In genomic region chr16:56258508-56259424, GRCh38 we compare ENCODE assay signal across 1 cellular context.
A peak's percentile ranks its signal among the peaks of the same experiment; 100 is the strongest.
TF ChIP-seq lines count a peak whose summit lies in the region.

No MANE protein-coding gene starts in this region.

TF ChIP-seq in HepG2, 621 proteins besides CTCF, POLR2A, EP300 and RAD21 (continued from another document):
- TF ChIP-seq ZBTB10 (CRISPR knock-in tag; IDR thresholded peaks at IDR 0.05; ENCODE audit: borderline replicate concordance) (no peak), TBX2 (CRISPR knock-in tag; IDR thresholded peaks at IDR 0.05; ENCODE audit: borderline replicate concordance) (peak; percentile 61; the same call in 1 of the 2 replicates), KDM2A (CRISPR knock-in tag; IDR thresholded peaks at IDR 0.05; ENCODE audit: borderline replicate concordance, low read depth) (0 out of 2 replicates have a peak, but pooled peaks have one; percentile 21), ARID5B (CRISPR knock-in tag; IDR thresholded peaks at IDR 0.05) (peak; percentile 43; the same call in 1 of the 2 replicates), ASH2L (IDR thresholded peaks at IDR 0.05; ENCODE audit: insufficient read length, low read depth, low read length) (peak; percentile 24), ZNF121 (CRISPR knock-in tag; IDR thresholded peaks at IDR 0.05) (no peak), ZFY (CRISPR knock-in tag; IDR thresholded peaks at IDR 0.05) (0 out of 2 replicates have a peak, but pooled peaks have one; percentile 25), ZNF12 (CRISPR knock-in tag; IDR thresholded peaks at IDR 0.05) (peak; percentile 55; the same call in 1 of the 2 replicates), HOXA3 (CRISPR knock-in tag; IDR thresholded peaks at IDR 0.05) (0 out of 2 replicates have a peak, but pooled peaks have one; percentile 13), ZGPAT (CRISPR knock-in tag; IDR thresholded peaks at IDR 0.05) (no peak), POLR2G (IDR thresholded peaks at IDR 0.05; ENCODE audit: low read depth, low read length) (no peak), NR2F1 (CRISPR knock-in tag; IDR thresholded peaks at IDR 0.05) (peak in 1 of 2 experiments; percentile 14; a peak in 1 of 4 replicates), ZNF577 (CRISPR knock-in tag; IDR thresholded peaks at IDR 0.05; ENCODE audit: borderline replicate concordance, low read depth) (no peak), SOX13 (IDR thresholded peaks at IDR 0.05) (peak; percentile 75), SOX13 (CRISPR knock-in tag; conservative IDR thresholded peaks at IDR 0.05 in 1 of 2, IDR thresholded peaks at IDR 0.05 in 1 of 2) (peak in 1 of 2 experiments; percentile 95; a peak in 2 of 4 replicates), BHLHE40 (IDR thresholded peaks at IDR 0.05; ENCODE audit: low read length) (peak; percentile 43), NR2F6 (IDR thresholded peaks at IDR 0.05) (no peak), NR2F6 (CRISPR knock-in tag; IDR thresholded peaks at IDR 0.05) (peak; percentile 34; the same call in 1 of the 2 replicates), ZBTB7B (CRISPR knock-in tag; IDR thresholded peaks at IDR 0.05) (no peak), FOXO1 (CRISPR knock-in tag; IDR thresholded peaks at IDR 0.05) (0 out of 2 replicates have a peak, but pooled peaks have one; percentile 16)
- TF ChIP-seq, protein P1, sequence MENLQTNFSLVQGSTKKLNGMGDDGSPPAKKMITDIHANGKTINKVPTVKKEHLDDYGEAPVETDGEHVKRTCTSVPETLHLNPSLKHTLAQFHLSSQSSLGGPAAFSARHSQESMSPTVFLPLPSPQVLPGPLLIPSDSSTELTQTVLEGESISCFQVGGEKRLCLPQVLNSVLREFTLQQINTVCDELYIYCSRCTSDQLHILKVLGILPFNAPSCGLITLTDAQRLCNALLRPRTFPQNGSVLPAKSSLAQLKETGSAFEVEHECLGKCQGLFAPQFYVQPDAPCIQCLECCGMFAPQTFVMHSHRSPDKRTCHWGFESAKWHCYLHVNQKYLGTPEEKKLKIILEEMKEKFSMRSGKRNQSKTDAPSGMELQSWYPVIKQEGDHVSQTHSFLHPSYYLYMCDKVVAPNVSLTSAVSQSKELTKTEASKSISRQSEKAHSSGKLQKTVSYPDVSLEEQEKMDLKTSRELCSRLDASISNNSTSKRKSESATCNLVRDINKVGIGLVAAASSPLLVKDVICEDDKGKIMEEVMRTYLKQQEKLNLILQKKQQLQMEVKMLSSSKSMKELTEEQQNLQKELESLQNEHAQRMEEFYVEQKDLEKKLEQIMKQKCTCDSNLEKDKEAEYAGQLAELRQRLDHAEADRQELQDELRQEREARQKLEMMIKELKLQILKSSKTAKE (CRISPR knock-in tag; IDR thresholded peaks at IDR 0.05; ENCODE audit: borderline replicate concordance) = 0 out of 2 replicates have a peak, but pooled peaks have one; percentile 28
- TF ChIP-seq, protein P2, sequence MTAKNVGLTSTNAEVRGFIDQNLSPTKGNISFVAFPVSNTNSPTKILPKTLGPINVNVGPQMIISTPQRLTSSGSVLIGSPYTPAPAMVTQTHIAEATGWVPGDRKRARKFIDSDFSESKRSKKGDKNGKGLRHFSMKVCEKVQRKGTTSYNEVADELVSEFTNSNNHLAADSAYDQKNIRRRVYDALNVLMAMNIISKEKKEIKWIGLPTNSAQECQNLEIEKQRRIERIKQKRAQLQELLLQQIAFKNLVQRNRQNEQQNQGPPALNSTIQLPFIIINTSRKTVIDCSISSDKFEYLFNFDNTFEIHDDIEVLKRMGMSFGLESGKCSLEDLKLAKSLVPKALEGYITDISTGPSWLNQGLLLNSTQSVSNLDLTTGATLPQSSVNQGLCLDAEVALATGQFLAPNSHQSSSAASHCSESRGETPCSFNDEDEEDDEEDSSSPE (CRISPR knock-in tag; IDR thresholded peaks at IDR 0.05) = no peak
- TF ChIP-seq, protein P3, sequence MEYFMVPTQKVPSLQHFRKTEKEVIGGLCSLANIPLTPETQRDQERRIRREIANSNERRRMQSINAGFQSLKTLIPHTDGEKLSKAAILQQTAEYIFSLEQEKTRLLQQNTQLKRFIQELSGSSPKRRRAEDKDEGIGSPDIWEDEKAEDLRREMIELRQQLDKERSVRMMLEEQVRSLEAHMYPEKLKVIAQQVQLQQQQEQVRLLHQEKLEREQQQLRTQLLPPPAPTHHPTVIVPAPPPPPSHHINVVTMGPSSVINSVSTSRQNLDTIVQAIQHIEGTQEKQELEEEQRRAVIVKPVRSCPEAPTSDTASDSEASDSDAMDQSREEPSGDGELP (IDR thresholded peaks at IDR 0.05; ENCODE audit: borderline replicate concordance, low read depth) = peak; percentile 29; the same call in 1 of the 2 replicates
- TF ChIP-seq, protein P4, sequence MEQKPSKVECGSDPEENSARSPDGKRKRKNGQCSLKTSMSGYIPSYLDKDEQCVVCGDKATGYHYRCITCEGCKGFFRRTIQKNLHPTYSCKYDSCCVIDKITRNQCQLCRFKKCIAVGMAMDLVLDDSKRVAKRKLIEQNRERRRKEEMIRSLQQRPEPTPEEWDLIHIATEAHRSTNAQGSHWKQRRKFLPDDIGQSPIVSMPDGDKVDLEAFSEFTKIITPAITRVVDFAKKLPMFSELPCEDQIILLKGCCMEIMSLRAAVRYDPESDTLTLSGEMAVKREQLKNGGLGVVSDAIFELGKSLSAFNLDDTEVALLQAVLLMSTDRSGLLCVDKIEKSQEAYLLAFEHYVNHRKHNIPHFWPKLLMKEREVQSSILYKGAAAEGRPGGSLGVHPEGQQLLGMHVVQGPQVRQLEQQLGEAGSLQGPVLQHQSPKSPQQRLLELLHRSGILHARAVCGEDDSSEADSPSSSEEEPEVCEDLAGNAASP (CRISPR knock-in tag; IDR thresholded peaks at IDR 0.05; ENCODE audit: borderline replicate concordance) = peak; percentile 35; the same call in 1 of the 2 replicates
- TF ChIP-seq, protein P5, sequence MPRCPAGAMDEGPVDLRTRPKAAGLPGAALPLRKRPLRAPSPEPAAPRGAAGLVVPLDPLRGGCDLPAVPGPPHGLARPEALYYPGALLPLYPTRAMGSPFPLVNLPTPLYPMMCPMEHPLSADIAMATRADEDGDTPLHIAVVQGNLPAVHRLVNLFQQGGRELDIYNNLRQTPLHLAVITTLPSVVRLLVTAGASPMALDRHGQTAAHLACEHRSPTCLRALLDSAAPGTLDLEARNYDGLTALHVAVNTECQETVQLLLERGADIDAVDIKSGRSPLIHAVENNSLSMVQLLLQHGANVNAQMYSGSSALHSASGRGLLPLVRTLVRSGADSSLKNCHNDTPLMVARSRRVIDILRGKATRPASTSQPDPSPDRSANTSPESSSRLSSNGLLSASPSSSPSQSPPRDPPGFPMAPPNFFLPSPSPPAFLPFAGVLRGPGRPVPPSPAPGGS (CRISPR knock-in tag; IDR thresholded peaks at IDR 0.05) = no peak
- TF ChIP-seq, protein P6, sequence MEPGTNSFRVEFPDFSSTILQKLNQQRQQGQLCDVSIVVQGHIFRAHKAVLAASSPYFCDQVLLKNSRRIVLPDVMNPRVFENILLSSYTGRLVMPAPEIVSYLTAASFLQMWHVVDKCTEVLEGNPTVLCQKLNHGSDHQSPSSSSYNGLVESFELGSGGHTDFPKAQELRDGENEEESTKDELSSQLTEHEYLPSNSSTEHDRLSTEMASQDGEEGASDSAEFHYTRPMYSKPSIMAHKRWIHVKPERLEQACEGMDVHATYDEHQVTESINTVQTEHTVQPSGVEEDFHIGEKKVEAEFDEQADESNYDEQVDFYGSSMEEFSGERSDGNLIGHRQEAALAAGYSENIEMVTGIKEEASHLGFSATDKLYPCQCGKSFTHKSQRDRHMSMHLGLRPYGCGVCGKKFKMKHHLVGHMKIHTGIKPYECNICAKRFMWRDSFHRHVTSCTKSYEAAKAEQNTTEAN (CRISPR knock-in tag; conservative IDR thresholded peaks at IDR 0.05) = 0 out of 2 replicates have a peak, but pooled peaks have one; percentile 23
